Comparison of ENCODE assay signal across 19 cellular contexts in genomic region chr2:1647417-1648240, GRCh38.
DNase-seq lines count a peak whose midpoint lies in the region; ATAC-seq, FAIRE-seq and TF ChIP-seq lines count a peak whose summit lies in the region.
"Had no signal": no experiment of that assay in that cellular context is flagged by ENCODE, and none has a peak within 500 bp of the region (broad histone marks: within the 10 kb centered on the region; RNA-seq: fewer than 3 reads in every experiment).

No MANE protein-coding gene starts in this region.

- H3K23ac ChIP-seq in H1 (ENCODE audit: insufficient read length): no peak overlapping the region

- FAIRE-seq in H1 (lab: Jason Lieb, UNC): no peak
- FAIRE-seq: G401.6, GM12891, HepG2, RCC 7860 had no signal

- no peak overlapping the region for H2AK5ac ChIP-seq in H1 (ENCODE audit: low read depth, low read length)

- TF ChIP-seq CTCF in H1 (IDR thresholded peaks at IDR 0.05; ENCODE audit: control extremely low read depth in 1 of 3, insufficient read depth in 1 of 3, low read depth in 1 of 3, low read length in 3 of 3) (peak; percentile 18 to 31 (median 30); a peak in 2 of 4 replicates), osteoblast (IDR thresholded peaks at IDR 0.05; ENCODE audit: extremely low read depth, low read depth, low read length) (no peak)

- no peak overlapping the region for H4K8ac ChIP-seq in H1 (ENCODE audit: extremely low read depth, insufficient read depth, low read length)

- H3K23me2 ChIP-seq in H1 (ENCODE audit: low read depth, low read length): no peaks in the 10 kb centered on the region

- CTCF ChIA-PET in H1 (lab: Charles Lee; ENCODE audit: partially characterized antibody): interaction anchor here (0.6 to 9.3 kb wide), 10 partner anchors 10 to 103 kb away, joined by 3 to 68 read pairs (median 4); no protein-coding TSS in a partner anchor

- no peak overlapping the region for H3K56ac ChIP-seq in H1 (replicated peaks; ENCODE audit: insufficient read length, low read depth, low read length)

- POLR2A ChIA-PET in H1 (lab: Charles Lee; ENCODE audit: partially characterized antibody): interaction anchor here (0.8 to 1.9 kb wide), 4 partner anchors 22 to 90 kb away, joined by 4 to 5 read pairs (median 5); no protein-coding TSS in a partner anchor

- no peak overlapping the region for H2BK20ac ChIP-seq in H1 (ENCODE audit: low read length)

- no peak for TF ChIP-seq EP300 in H1 (IDR thresholded peaks at IDR 0.05; ENCODE audit: borderline replicate concordance in 1 of 2, low read depth in 2 of 2, low read length in 2 of 2)

- H4K5ac ChIP-seq in H1 (ENCODE audit: insufficient read length, low read depth, low read length): no peak overlapping the region

- TF ChIP-seq RAD21 in H1 (IDR thresholded peaks at IDR 0.05 in 1 of 2, conservative IDR thresholded peaks at IDR 0.05 in 1 of 2; ENCODE audit: low read depth in 2 of 2, low read length in 2 of 2): peak in 1 of 2 experiments; percentile 29; a peak in 1 of 4 replicates

- no peaks in the 10 kb centered on the region for H3K27me3 ChIP-seq in right cardiac atrium (ENCODE audit: control insufficient read depth, insufficient read depth)
- no peaks in the 10 kb centered on the region; a peak in 1 of 7 replicates for H3K27me3 ChIP-seq in H1 (replicated peaks in 1 of 4; ENCODE audit: control insufficient read depth in 3 of 4, extremely low read depth in 1 of 4, insufficient read depth in 3 of 4, low read length in 3 of 4)
- no peaks in the 10 kb centered on the region for H3K27me3 ChIP-seq in osteoblast (ENCODE audit: insufficient read depth, low read length)
- H3K27me3 ChIP-seq: MG63 had no signal

- H3K18ac ChIP-seq in H1 (ENCODE audit: extremely low read depth, low read length): no peak overlapping the region

- WGBS in right cardiac atrium: 90% methylated on average over 20 of the region's 20 CpGs
- 89% methylated on average over 20 of the region's 20 CpGs; no CpG with 5 or more reads in 1 of the 2 experiments for WGBS in H1 (ENCODE audit: extremely low coverage in 1 of 2, insufficient coverage in 1 of 2, insufficient read length in 1 of 2, insufficient replicate concordance in 2 of 2, low coverage in 1 of 2, low lambda C conversion rate in 2 of 2, missing lambda C conversion rate in 1 of 2), 2 experiments

- no peak overlapping the region for H4K91ac ChIP-seq in H1 (replicated peaks; ENCODE audit: insufficient read length, low read length)

- H2AFZ ChIP-seq in H1 (ENCODE audit: low read length) (no peak overlapping the region), osteoblast (ENCODE audit: low read length) (no peak overlapping the region)

- no peaks in the 10 kb centered on the region for H3K27me3 Mint-ChIP-seq in activated T-cell treated with anti-CD3 and anti-CD28 coated beads, Interleukin-2, amount 50 U/mL, for 72 hours (ENCODE audit: low read depth)

- H3K4ac ChIP-seq in H1 (replicated peaks; ENCODE audit: insufficient read length, low read depth, low read length): no peak overlapping the region

- no peak overlapping the region for H3K4me3 Mint-ChIP-seq in activated T-cell treated with anti-CD3 and anti-CD28 coated beads, Interleukin-2, amount 50 U/mL, for 72 hours

- intact Hi-C loops in left ventricle myocardium superior (cut with micrococcal nuclease) (no loop called here), right cardiac atrium (cut with DNase I) (no loop called here)

- H3K4me1 Mint-ChIP-seq in activated T-cell treated with anti-CD3 and anti-CD28 coated beads, Interleukin-2, amount 50 U/mL, for 72 hours (ENCODE audit: low read depth): no peaks in the 10 kb centered on the region

- H3K79me2 ChIP-seq in H1 (ENCODE audit: control insufficient read depth in 1 of 2, insufficient read depth in 2 of 2, low read length in 2 of 2): no peaks in the 10 kb centered on the region
- H3K79me2 ChIP-seq in osteoblast (ENCODE audit: insufficient read depth, low read length): peaks cover 21% of the 10 kb centered on the region

- no peak overlapping the region for H3K27ac Mint-ChIP-seq in activated T-cell treated with anti-CD3 and anti-CD28 coated beads, Interleukin-2, amount 50 U/mL, for 72 hours

- TF ChIP-seq POLR2A in H1 (IDR thresholded peaks at IDR 0.05; ENCODE audit: control extremely low read depth in 1 of 2, low read depth in 2 of 2, low read length in 2 of 2): no peak

- H3K4me2 ChIP-seq in H1 (ENCODE audit: insufficient read depth in 1 of 2, low read depth in 2 of 2, low read length in 2 of 2) (no peak overlapping the region), osteoblast (ENCODE audit: insufficient read depth, low read length) (no peak overlapping the region)

- no peak overlapping the region for H2BK12ac ChIP-seq in H1 (ENCODE audit: low read depth, low read length)

- H2BK5ac ChIP-seq in H1 (ENCODE audit: low read depth, low read length): no peak overlapping the region; the same call in 1 of the 2 replicates

- no peak overlapping the region for H3K4me3 ChIP-seq in right cardiac atrium (ENCODE audit: low read length)
- H3K4me3 ChIP-seq in H1 (ENCODE audit: extremely low read depth in 1 of 4, insufficient read depth in 2 of 4, low read depth in 3 of 4, low read length in 4 of 4): no peak overlapping the region
- no peak overlapping the region for H3K4me3 ChIP-seq in osteoblast (ENCODE audit: insufficient read depth, low read length)
- H3K4me3 ChIP-seq: MG63 had no signal

- H3K36me3 Mint-ChIP-seq in activated T-cell treated with anti-CD3 and anti-CD28 coated beads, Interleukin-2, amount 50 U/mL, for 72 hours (ENCODE audit: insufficient read depth in 2 of 2): no peaks in the 10 kb centered on the region

- no peak overlapping the region for H3K9ac ChIP-seq in H1 (replicated peaks in 1 of 4; ENCODE audit: extremely low read depth in 1 of 4, low read depth in 3 of 4, low read length in 3 of 4)

- H2BK15ac ChIP-seq in H1 (ENCODE audit: low read length): no peak overlapping the region

- DNase-seq in left ventricle myocardium superior (peak; percentile 19), right cardiac atrium (no peak), H1 (ENCODE audit: low read depth in 1 of 2, low spot score in 2 of 2) (no peak), osteoblast (ENCODE audit: insufficient read length, low spot score, missing footprints) (peak; percentile 56), NOMO-1 treated with dmso at 0.1 percent for 144 hours (lab: John Stamatoyannopoulos, UW; ENCODE audit: unreplicated experiment) (no peak), NCI-H526 treated with DMSO at 0.1 percent for 48 hours (lab: John Stamatoyannopoulos, UW) (no peak)
- DNase-seq in activated T-cell treated with anti-CD3 and anti-CD28 coated beads, Interleukin-2, amount 50 U/mL, for 72 hours: no peak
- DNase-seq: C1 segment of cervical spinal cord, MG63, NCI-H1105 treated with DMSO at 0.1 percent for 48 hours, NCI-H187, NCI-H446, NCI-H774, SIG-M5 had no signal

- H4K20me1 ChIP-seq in H1 (replicated peaks in 1 of 2; ENCODE audit: control insufficient read depth in 1 of 2, insufficient read depth in 2 of 2, low read length in 2 of 2): peaks cover 0 to 9% of the 10 kb centered on the region in 2 experiments
- H4K20me1 ChIP-seq in osteoblast (ENCODE audit: insufficient read depth, low read length): peaks cover 15% of the 10 kb centered on the region

- H3K79me1 ChIP-seq in H1 (ENCODE audit: low read depth, low read length): no peaks in the 10 kb centered on the region; the same call in 1 of the 2 replicates

- no peaks in the 10 kb centered on the region for H3K9me3 Mint-ChIP-seq in activated T-cell treated with anti-CD3 and anti-CD28 coated beads, Interleukin-2, amount 50 U/mL, for 72 hours

- H3K36me3 ChIP-seq in H1 (ENCODE audit: control insufficient read depth in 2 of 4, insufficient read depth in 4 of 4, low read length in 3 of 4): peaks cover 15 to 53% (median 32%) of the 10 kb centered on the region in 4 experiments; a peak in 7 of 8 replicates
- peaks cover 71% of the 10 kb centered on the region for H3K36me3 ChIP-seq in osteoblast (ENCODE audit: insufficient read depth, low read length)

- H3K9me3 ChIP-seq in right cardiac atrium (ENCODE audit: control insufficient read depth, low read length) (no peaks in the 10 kb centered on the region), H1 (ENCODE audit: insufficient read depth in 2 of 2, low read depth in 1 of 2, low read length in 1 of 2) (no peaks in the 10 kb centered on the region), osteoblast (ENCODE audit: low read depth, low read length) (no peaks in the 10 kb centered on the region)
- H3K9me3 ChIP-seq: MG63 had no signal

- ATAC-seq in left ventricle myocardium superior: no peak
- no peak for ATAC-seq in right cardiac atrium
- ATAC-seq in GM18519 (IDR thresholded peaks at IDR 0.05; ENCODE audit: low FRiP score, unreplicated experiment): no peak
- ATAC-seq in activated T-cell treated with anti-CD3 and anti-CD28 coated beads, Interleukin-2, amount 50 U/mL, for 72 hours (replicated peaks in 1 of 2): no peak
- ATAC-seq: HepG2 had no signal

- H3K4me1 ChIP-seq in right cardiac atrium (ENCODE audit: control insufficient read depth, insufficient read depth, low read length) (peaks cover 8% of the 10 kb centered on the region), H1 (replicated peaks in 1 of 4; ENCODE audit: control insufficient read depth in 3 of 4, insufficient read depth in 4 of 4, low read length in 3 of 4) (no peaks in the 10 kb centered on the region), osteoblast (ENCODE audit: insufficient read depth, low read length) (peaks cover 14% of the 10 kb centered on the region)

- H2BK120ac ChIP-seq in H1 (replicated peaks; ENCODE audit: low read depth, low read length): no peak overlapping the region

- no peak overlapping the region for H3K14ac ChIP-seq in H1 (ENCODE audit: insufficient read length)

- no peak overlapping the region for H3K27ac ChIP-seq in right cardiac atrium (ENCODE audit: low read length)
- no peak overlapping the region for H3K27ac ChIP-seq in H1 (ENCODE audit: low read depth, low read length)
- H3K27ac ChIP-seq in osteoblast (ENCODE audit: low read depth, low read length): no peak overlapping the region

TF ChIP-seq in H1, 55 proteins besides CTCF, POLR2A, EP300 and RAD21 (continues in another document):
- TF ChIP-seq SIX5 (IDR thresholded peaks at IDR 0.05; ENCODE audit: low read depth, low read length): no peak
- no peak for TF ChIP-seq CTBP2 (IDR thresholded peaks at IDR 0.05; ENCODE audit: borderline replicate concordance, insufficient read depth, insufficient read length, low read length)
- no peak for TF ChIP-seq NANOG (IDR thresholded peaks at IDR 0.05; ENCODE audit: insufficient read depth, low read depth, low read length, poor library complexity, severe bottlenecking)
- no peak for TF ChIP-seq ASH2L (IDR thresholded peaks at IDR 0.05; ENCODE audit: low read length)
- no peak for TF ChIP-seq CEBPB (IDR thresholded peaks at IDR 0.05; ENCODE audit: low read depth, low read length)
- no peak for TF ChIP-seq KDM4A (IDR thresholded peaks at IDR 0.05; ENCODE audit: low read depth, low read length, severe bottlenecking)
- no peak for TF ChIP-seq ATF3 (IDR thresholded peaks at IDR 0.05; ENCODE audit: insufficient read depth, low read depth, low read length)
- no peak for TF ChIP-seq TEAD4 (IDR thresholded peaks at IDR 0.05; ENCODE audit: low read depth, low read length)

Comparison
In these comparisons a context has a peak if more than half of its experiments do, and no peak if none do; other contexts are left out.
1. DNase-seq: peak in left ventricle myocardium superior (single experiment) and osteoblast (single experiment); none in right cardiac atrium (0 of 3), H1 (0 of 2), NOMO-1 treated with dmso at 0.1 percent for 144 hours (single experiment), NCI-H526 treated with DMSO at 0.1 percent for 48 hours (single experiment) and activated T-cell treated with anti-CD3 and anti-CD28 coated beads, Interleukin-2, amount 50 U/mL, for 72 hours (0 of 2).